1 cellular context compared by ENCODE assay signal in genomic region chr21:41475714-41476405, GRCh38.
TF ChIP-seq lines count a peak whose summit lies in the region.

No MANE protein-coding gene starts in this region.

TF ChIP-seq in H1, 55 proteins besides CTCF, POLR2A, EP300 and RAD21:
- TF ChIP-seq KDM4A (IDR thresholded peaks at IDR 0.05; ENCODE audit: low read depth, low read length, severe bottlenecking) (no peak), CHD2 (IDR thresholded peaks at IDR 0.05; ENCODE audit: low read length) (no peak), NANOG (IDR thresholded peaks at IDR 0.05; ENCODE audit: insufficient read depth, low read depth, low read length, poor library complexity, severe bottlenecking) (no peak), BACH1 (IDR thresholded peaks at IDR 0.05; ENCODE audit: low read length) (no peak), SIX5 (IDR thresholded peaks at IDR 0.05; ENCODE audit: low read depth, low read length) (no peak), RBBP5 (IDR thresholded peaks at IDR 0.05; ENCODE audit: borderline replicate concordance, low read depth, low read length) (no peak), USF2 (IDR thresholded peaks at IDR 0.05; ENCODE audit: low read length) (no peak), RNF2 (IDR thresholded peaks at IDR 0.05; ENCODE audit: borderline replicate concordance, low read depth, low read length, missing control alignments, poor library complexity, severe bottlenecking) (no peak), JUND (IDR thresholded peaks at IDR 0.05; ENCODE audit: low read length) (no peak), CBX8 (IDR thresholded peaks at IDR 0.05; ENCODE audit: borderline replicate concordance, low read depth, low read length) (no peak), TAF7 (optimal IDR thresholded peaks at IDR 0.05; ENCODE audit: borderline replicate concordance, low read depth, low read length) (no peak), ATF2 (IDR thresholded peaks at IDR 0.05; ENCODE audit: low read length) (no peak), CTBP2 (IDR thresholded peaks at IDR 0.05; ENCODE audit: borderline replicate concordance, insufficient read depth, insufficient read length, low read length) (no peak), EZH2 (IDR thresholded peaks at IDR 0.05; ENCODE audit: low read depth, low read length, severe bottlenecking) (no peak), HDAC2 (IDR thresholded peaks at IDR 0.05; ENCODE audit: borderline replicate concordance in 1 of 2, low read depth in 2 of 2, low read length in 2 of 2) (no peak), CREB1 (IDR thresholded peaks at IDR 0.05) (no peak), CHD1 (IDR thresholded peaks at IDR 0.05; ENCODE audit: low read depth, low read length) (no peak), BRCA1 (IDR thresholded peaks at IDR 0.05; ENCODE audit: low read depth, low read length) (no peak), JUN (IDR thresholded peaks at IDR 0.05; ENCODE audit: low read depth, low read length) (no peak)
